ENCODE assay signal across 13 cellular contexts in the genomic region with DNA sequence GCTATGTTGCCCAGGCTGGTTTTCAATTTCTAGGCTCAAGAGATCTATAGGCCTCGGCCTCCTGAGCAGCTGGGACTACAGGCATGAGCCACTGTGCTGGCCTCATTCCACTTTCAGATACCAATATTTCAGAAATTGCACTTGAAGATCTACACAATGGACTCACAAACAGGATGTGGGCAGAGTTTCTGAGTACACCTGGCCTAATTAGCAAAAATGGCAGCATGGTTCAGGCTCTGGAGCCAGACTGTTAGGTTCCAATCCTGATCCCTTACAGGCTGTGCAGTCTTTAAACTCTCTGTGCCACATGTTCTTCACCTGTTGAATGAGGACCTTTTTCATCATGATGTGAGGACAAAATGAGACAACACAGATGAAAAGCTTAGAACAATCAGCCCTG. TPM values are rescaled to one million over a fixed set of nuclear protein-coding genes. Genes with fewer than 3 reads are reported as not detected.
DNase-seq lines count a peak whose midpoint lies in the region; ATAC-seq lines count a peak whose summit lies in the region.
"Had no signal": no experiment of that assay in that cellular context is flagged by ENCODE, and none has a peak within 500 bp of the region (broad histone marks: within the 10 kb centered on the region; RNA-seq: fewer than 3 reads in every experiment).

No MANE protein-coding gene starts in this region.

- H3K36me3 Mint-ChIP-seq in activated CD4-positive, alpha-beta T cell treated with anti-CD3 and anti-CD28 coated beads, Interleukin-2, amount 10 ng/mL, durations not matched to agents 24 days and 14 days (ENCODE audit: low read depth) = peaks cover 52% of the 10 kb centered on the region
- peaks cover 5% of the 10 kb centered on the region for H3K36me3 Mint-ChIP-seq in effector memory CD8-positive, alpha-beta T cell (ENCODE audit: insufficient read depth)

- intact Hi-C loops in activated CD4-positive, alpha-beta T cell treated with anti-CD3 and anti-CD28 coated beads, Interleukin-2, amount 10 ng/mL, durations not matched to agents 24 days and 14 days (cut with micrococcal nuclease) = loop anchor here (2.0 kb wide), 1 partner anchor 31 kb away; no protein-coding TSS in a partner anchor

- H3K4me3 Mint-ChIP-seq in activated CD4-positive, alpha-beta T cell treated with anti-CD3 and anti-CD28 coated beads, Interleukin-2, amount 10 ng/mL, durations not matched to agents 24 days and 14 days = no peak overlapping the region
- H3K4me3 Mint-ChIP-seq in effector memory CD8-positive, alpha-beta T cell = peak overlapping the region; percentile 31 to 36

- peak; percentile 60 for ATAC-seq in GM18498 (IDR thresholded peaks at IDR 0.05; ENCODE audit: unreplicated experiment)
- peak; percentile 37 for ATAC-seq in effector memory CD8-positive, alpha-beta T cell (replicated peaks)
- ATAC-seq: A549 had no signal

- H3K27me3 Mint-ChIP-seq in activated CD4-positive, alpha-beta T cell treated with anti-CD3 and anti-CD28 coated beads, Interleukin-2, amount 10 ng/mL, durations not matched to agents 24 days and 14 days = no peaks in the 10 kb centered on the region
- no peaks in the 10 kb centered on the region for H3K27me3 Mint-ChIP-seq in effector memory CD8-positive, alpha-beta T cell

- DNase-seq in activated CD4-positive, alpha-beta T cell treated with anti-CD3 and anti-CD28 coated beads, Interleukin-2, amount 10 ng/mL, durations not matched to agents 24 days and 14 days = no peak
- DNase-seq in activated CD4-positive, alpha-beta T cell treated with anti-CD3 and anti-CD28 coated beads for 1 hour = no peak
- DNase-seq in NCI-H774 (lab: John Stamatoyannopoulos, UW) (peak; percentile 54), NCI-H2171 treated with DMSO at 0.1 percent for 48 hours (lab: John Stamatoyannopoulos, UW) (no peak), NCI-H345 (lab: John Stamatoyannopoulos, UW) (no peak), NCI-H2171 (lab: John Stamatoyannopoulos, UW) (no peak)
- DNase-seq in effector memory CD8-positive, alpha-beta T cell = no peak
- DNase-seq: activated CD4-positive, alpha-beta T cell treated with anti-CD3 and anti-CD28 coated beads, Interleukin-2, amount 50 U/mL, for 48 hours; COR-L47; GOT3 had no signal

- H3K27ac Mint-ChIP-seq in activated CD4-positive, alpha-beta T cell treated with anti-CD3 and anti-CD28 coated beads, Interleukin-2, amount 10 ng/mL, durations not matched to agents 24 days and 14 days = peak overlapping the region; percentile 59
- H3K27ac Mint-ChIP-seq in effector memory CD8-positive, alpha-beta T cell = peak overlapping the region; percentile 60 to 91
- H3K27ac Mint-ChIP-seq: activated naive CD4-positive, alpha-beta T cell treated with anti-CD3 and anti-CD28 coated beads, Interleukin-2, amount 50 U/mL, for 72 hours had no signal

- peaks cover 53% of the 10 kb centered on the region for H3K4me1 Mint-ChIP-seq in activated CD4-positive, alpha-beta T cell treated with anti-CD3 and anti-CD28 coated beads, Interleukin-2, amount 10 ng/mL, durations not matched to agents 24 days and 14 days
- peaks cover 19 to 24% of the 10 kb centered on the region in 2 donors for H3K4me1 Mint-ChIP-seq in effector memory CD8-positive, alpha-beta T cell (ENCODE audit: low read depth in 2 of 2)

- H3K9me3 Mint-ChIP-seq in activated CD4-positive, alpha-beta T cell treated with anti-CD3 and anti-CD28 coated beads, Interleukin-2, amount 10 ng/mL, durations not matched to agents 24 days and 14 days = no peaks in the 10 kb centered on the region
- no peaks in the 10 kb centered on the region for H3K9me3 Mint-ChIP-seq in effector memory CD8-positive, alpha-beta T cell
- H3K9me3 Mint-ChIP-seq: activated naive CD4-positive, alpha-beta T cell treated with anti-CD3 and anti-CD28 coated beads, Interleukin-2, amount 50 U/mL, for 72 hours had no signal

RNA-seq across cellular contexts. Expression of a gene that starts 32.2 kb away (rescaled TPM):
- total RNA-seq in activated CD4-positive, alpha-beta T cell treated with anti-CD3 and anti-CD28 coated beads, Interleukin-2, amount 10 ng/mL, durations not matched to agents 24 days and 14 days = 35.0 and 42.4 TPM in 2 replicates

RNA-seq across cellular contexts. Expression of a gene that starts 57.0 kb away (rescaled TPM):
- 184 and 189 TPM in 2 replicates for total RNA-seq in activated CD4-positive, alpha-beta T cell treated with anti-CD3 and anti-CD28 coated beads, Interleukin-2, amount 10 ng/mL, durations not matched to agents 24 days and 14 days
